Comparison of ENCODE assay signal across 1 cellular context in genomic region chr9:38620483-38621433, GRCh38.
TF ChIP-seq lines count a peak whose summit lies in the region.

Gene ANKRD18A, minus strand, starts transcription at chr9:38620596. Its CDS starts 311 bp downstream, at chr9:38620285.

TF ChIP-seq in HEK293, 187 proteins besides CTCF, POLR2A, EP300 and RAD21 (continued from another document):
- peak; percentile 41; the same call in 1 of the 2 replicates for TF ChIP-seq MEIS1 (CRISPR knock-in tag; IDR thresholded peaks at IDR 0.05; ENCODE audit: borderline replicate concordance)
- no peak for TF ChIP-seq ZNF670 (tag by site-specific recombination; IDR thresholded peaks at IDR 0.05; ENCODE audit: low read depth)
- TF ChIP-seq ZNF335 (tag by site-specific recombination; conservative IDR thresholded peaks at IDR 0.05) = peak; percentile 57
- TF ChIP-seq ZNF175 (tag by site-specific recombination; IDR thresholded peaks at IDR 0.05) = no peak
- peak; percentile 48; the same call in 1 of the 2 replicates for TF ChIP-seq ZBTB10 (tag by site-specific recombination; IDR thresholded peaks at IDR 0.05)
- TF ChIP-seq ZNF529 (tag by site-specific recombination; IDR thresholded peaks at IDR 0.05; ENCODE audit: insufficient replicate concordance) = no peak
- no peak for TF ChIP-seq ZNF658 (tag by site-specific recombination; IDR thresholded peaks at IDR 0.05)
- no peak for TF ChIP-seq ZNF221 (tag by site-specific recombination; IDR thresholded peaks at IDR 0.05; ENCODE audit: borderline replicate concordance)
- TF ChIP-seq REST (tag by site-specific recombination; IDR thresholded peaks at IDR 0.05) = peak; percentile 10; the same call in 1 of the 2 replicates
- 0 out of 2 replicates have a peak, but pooled peaks have one; percentile 25 for TF ChIP-seq ZNF24 (tag by site-specific recombination; IDR thresholded peaks at IDR 0.05)
- no peak for TF ChIP-seq ZNF510 (tag by site-specific recombination; IDR thresholded peaks at IDR 0.05; ENCODE audit: insufficient replicate concordance)
- TF ChIP-seq EGR2 (tag by site-specific recombination; IDR thresholded peaks at IDR 0.05; ENCODE audit: low read depth) = peak; percentile 6
- TF ChIP-seq ZNF354C (tag by site-specific recombination; IDR thresholded peaks at IDR 0.05; ENCODE audit: borderline replicate concordance, low read depth) = no peak
- TF ChIP-seq SP7 (tag by site-specific recombination; IDR thresholded peaks at IDR 0.05) = 0 out of 2 replicates have a peak, but pooled peaks have one; percentile 71
- TF ChIP-seq SCRT1 (tag by site-specific recombination; IDR thresholded peaks at IDR 0.05; ENCODE audit: borderline replicate concordance) = no peak
- TF ChIP-seq ZNF248 (tag by site-specific recombination; IDR thresholded peaks at IDR 0.05) = no peak
- TF ChIP-seq ZNF18 (tag by site-specific recombination; IDR thresholded peaks at IDR 0.05) = no peak
- no peak for TF ChIP-seq ZNF785 (tag by site-specific recombination; IDR thresholded peaks at IDR 0.05)
- no peak for TF ChIP-seq ZNF26 (tag by site-specific recombination; IDR thresholded peaks at IDR 0.05)
- TF ChIP-seq SETDB1 (IDR thresholded peaks at IDR 0.05; ENCODE audit: insufficient read length, low read length) = no peak
- no peak for TF ChIP-seq GLI2 (tag by site-specific recombination; IDR thresholded peaks at IDR 0.05; ENCODE audit: borderline replicate concordance, low read depth)
- no peak for TF ChIP-seq ZNF837 (tag by site-specific recombination; IDR thresholded peaks at IDR 0.05)
- no peak for TF ChIP-seq BCL6B (tag by site-specific recombination; IDR thresholded peaks at IDR 0.05)
- TF ChIP-seq ZNF112 (tag by site-specific recombination; IDR thresholded peaks at IDR 0.05) = no peak
- no peak for TF ChIP-seq ZNF664 (tag by site-specific recombination; IDR thresholded peaks at IDR 0.05)
- peak; percentile 34; the same call in 1 of the 2 replicates for TF ChIP-seq KLF10 (tag by site-specific recombination; IDR thresholded peaks at IDR 0.05)
- TF ChIP-seq ZBTB48 (tag by site-specific recombination; IDR thresholded peaks at IDR 0.05) = peak; percentile 48; the same call in 1 of the 2 replicates
- TF ChIP-seq ZNF518A (tag by site-specific recombination; conservative IDR thresholded peaks at IDR 0.05; ENCODE audit: low read depth) = no peak
- no peak for TF ChIP-seq ZNF223 (tag by site-specific recombination; IDR thresholded peaks at IDR 0.05)
- TF ChIP-seq ZNF157 (tag by site-specific recombination; IDR thresholded peaks at IDR 0.05) = no peak
- TF ChIP-seq ZBTB21 (tag by site-specific recombination; IDR thresholded peaks at IDR 0.05) = no peak
- no peak for TF ChIP-seq ZNF777 (tag by site-specific recombination; IDR thresholded peaks at IDR 0.05; ENCODE audit: borderline replicate concordance)
- peak; percentile 53 for TF ChIP-seq ZNF394 (tag by site-specific recombination; IDR thresholded peaks at IDR 0.05; ENCODE audit: borderline replicate concordance)
- no peak for TF ChIP-seq ZNF830 (tag by site-specific recombination; IDR thresholded peaks at IDR 0.05; ENCODE audit: low read depth)
- peak; percentile 79 for TF ChIP-seq ZNF561 (tag by site-specific recombination; IDR thresholded peaks at IDR 0.05; ENCODE audit: borderline replicate concordance)
- no peak for TF ChIP-seq ZNF621 (tag by site-specific recombination; IDR thresholded peaks at IDR 0.05)
